Comparison of ENCODE assay signal across 30 cellular contexts in the genomic region with DNA sequence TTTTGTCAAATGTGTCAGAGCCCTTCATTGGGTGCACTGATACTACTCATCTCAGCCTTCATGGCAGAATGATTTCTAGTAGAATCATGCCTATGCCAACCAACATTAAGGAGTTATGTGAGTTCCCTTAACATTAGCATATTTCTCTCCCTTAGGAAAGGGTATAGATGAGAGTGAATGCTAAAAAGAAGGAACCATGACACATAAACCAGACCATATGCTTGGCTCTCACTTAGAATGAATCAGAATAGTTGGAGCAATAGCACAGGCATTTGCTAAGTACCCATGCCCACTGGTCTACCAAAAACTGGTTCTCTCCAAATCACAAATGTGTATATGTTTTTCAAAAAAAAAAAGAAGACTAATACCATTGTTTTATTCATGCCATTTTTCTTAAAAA. TPM values are rescaled to one million over a fixed set of nuclear protein-coding genes. Genes with fewer than 3 reads are reported as not detected.
DNase-seq lines count a peak whose midpoint lies in the region; ATAC-seq and TF ChIP-seq lines count a peak whose summit lies in the region.
"Had no signal": no experiment of that assay in that cellular context is flagged by ENCODE, and none has a peak within 500 bp of the region (broad histone marks: within the 10 kb centered on the region; RNA-seq: fewer than 3 reads in every experiment).

No MANE protein-coding gene starts in this region.

- H3K4me3 Mint-ChIP-seq in activated CD4-positive, alpha-beta T cell treated with anti-CD3 and anti-CD28 coated beads, Interleukin-2, amount 10 ng/mL, durations not matched to agents 7 days and 5 days: no peak overlapping the region
- H3K4me3 Mint-ChIP-seq: activated CD4-positive, alpha-beta T cell treated with anti-CD3 and anti-CD28 coated beads, Interleukin-2, amount 10 ng/mL, durations not matched to agents 24 days and 14 days; activated T-cell treated with anti-CD3 and anti-CD28 coated beads, Interleukin-2, amount 50 U/mL, for 4 hours; CD8-positive, alpha-beta T cell; naive thymus-derived CD4-positive, alpha-beta T cell had no signal

- H3K9me3 ChIP-seq in adipocyte (ENCODE audit: control insufficient read depth, low read length): no peaks in the 10 kb centered on the region
- H3K9me3 ChIP-seq: left ventricle myocardium inferior, SJCRH30, thoracic aorta, uterus had no signal

- peak; percentile 14 for DNase-seq in HFF-Myc (ENCODE audit: extremely low read depth, low read depth)
- peak; percentile 55 for DNase-seq in adipocyte (ENCODE audit: low read depth)
- DNase-seq in fibroblast of mammary gland (ENCODE audit: low read depth): peak; percentile 91
- peak; percentile 42 for DNase-seq in stromal cell of bone marrow (ENCODE audit: low read depth)
- no peak for DNase-seq in NCI-H2196 (lab: John Stamatoyannopoulos, UW; ENCODE audit: unreplicated experiment)
- DNase-seq in activated CD4-positive, alpha-beta T cell treated with anti-CD3 and anti-CD28 coated beads, Interleukin-2, amount 10 ng/mL, durations not matched to agents 7 days and 5 days: no peak
- DNase-seq: activated CD4-positive, alpha-beta T cell treated with anti-CD3 and anti-CD28 coated beads, Interleukin-2, amount 10 ng/mL, durations not matched to agents 24 days and 14 days; activated gamma-delta T cell treated with Interleukin-2 at 50 U/mL for 16 hours; activated T-cell treated with anti-CD3 and anti-CD28 coated beads, Interleukin-2, amount 50 U/mL, for 4 hours; AML-193; brain microvascular endothelial cell; CD8-positive, alpha-beta T cell; DMS 273 treated with DMSO at 0.1 percent for 48 hours; effector memory CD4-positive, alpha-beta T cell; erythroblast; left ventricle myocardium inferior; midbrain; naive thymus-derived CD4-positive, alpha-beta T cell; NCI-H1417; NCI-H2029 treated with DMSO at 0.1 percent for 48 hours; NCI-H226; NCI-H69; SJCRH30; stimulated activated naive CD8-positive, alpha-beta T cell treated with anti-CD3 and anti-CD28 coated beads, Interleukin-15, Interleukin-2, amounts not matched to agents 100 U/mL and 50 U/mL, for 24 hours; uterus had no signal

- H3K4me3 ChIP-seq in HFF-Myc (replicated peaks; ENCODE audit: low read depth, low read length): no peak overlapping the region
- H3K4me3 ChIP-seq in adipocyte (ENCODE audit: low read length): no peak overlapping the region
- H3K4me3 ChIP-seq in fibroblast of mammary gland (ENCODE audit: control insufficient read depth, low read depth, low read length): no peak overlapping the region
- H3K4me3 ChIP-seq: left ventricle myocardium inferior, SJCRH30, thoracic aorta, uterus had no signal

- H3K36me3 ChIP-seq in adipocyte (ENCODE audit: control insufficient read depth, insufficient read depth, low read length, severe bottlenecking): no peaks in the 10 kb centered on the region
- H3K36me3 ChIP-seq: brain microvascular endothelial cell, left ventricle myocardium inferior, SJCRH30, thoracic aorta, uterus had no signal

- CTCF ChIA-PET in activated CD4-positive, alpha-beta T cell treated with anti-CD3 and anti-CD28 coated beads, Interleukin-2, amount 10 ng/mL, durations not matched to agents 7 days and 5 days (lab: Charles Lee): no interaction called here

- H3K9me3 Mint-ChIP-seq in activated CD4-positive, alpha-beta T cell treated with anti-CD3 and anti-CD28 coated beads, Interleukin-2, amount 10 ng/mL, durations not matched to agents 7 days and 5 days: no peaks in the 10 kb centered on the region
- H3K9me3 Mint-ChIP-seq: activated CD4-positive, alpha-beta T cell treated with anti-CD3 and anti-CD28 coated beads, Interleukin-2, amount 10 ng/mL, durations not matched to agents 24 days and 14 days; activated T-cell treated with anti-CD3 and anti-CD28 coated beads, Interleukin-2, amount 50 U/mL, for 4 hours; CD8-positive, alpha-beta T cell had no signal

- peaks cover 24% of the 10 kb centered on the region for H3K4me1 ChIP-seq in adipocyte (ENCODE audit: control insufficient read depth, insufficient read depth, low read length)
- H3K4me1 ChIP-seq: left ventricle myocardium inferior, uterus had no signal

- no peak overlapping the region for H3K9ac ChIP-seq in adipocyte (ENCODE audit: low read length)

- H3K27me3 Mint-ChIP-seq in activated CD4-positive, alpha-beta T cell treated with anti-CD3 and anti-CD28 coated beads, Interleukin-2, amount 10 ng/mL, durations not matched to agents 7 days and 5 days: no peaks in the 10 kb centered on the region
- H3K27me3 Mint-ChIP-seq: activated CD4-positive, alpha-beta T cell treated with anti-CD3 and anti-CD28 coated beads, Interleukin-2, amount 10 ng/mL, durations not matched to agents 24 days and 14 days had no signal

- no peaks in the 10 kb centered on the region for H3K27me3 ChIP-seq in adipocyte (replicated peaks; ENCODE audit: control insufficient read depth, insufficient read depth, low read length)
- H3K27me3 ChIP-seq: brain microvascular endothelial cell, SJCRH30, uterus had no signal

- H3K27ac Mint-ChIP-seq in activated CD4-positive, alpha-beta T cell treated with anti-CD3 and anti-CD28 coated beads, Interleukin-2, amount 10 ng/mL, durations not matched to agents 7 days and 5 days: no peak overlapping the region
- H3K27ac Mint-ChIP-seq: activated CD4-positive, alpha-beta T cell treated with anti-CD3 and anti-CD28 coated beads, Interleukin-2, amount 10 ng/mL, durations not matched to agents 24 days and 14 days; CD8-positive, alpha-beta T cell; naive thymus-derived CD4-positive, alpha-beta T cell had no signal

- no peaks in the 10 kb centered on the region for H3K4me1 Mint-ChIP-seq in activated CD4-positive, alpha-beta T cell treated with anti-CD3 and anti-CD28 coated beads, Interleukin-2, amount 10 ng/mL, durations not matched to agents 7 days and 5 days
- H3K4me1 Mint-ChIP-seq: activated CD4-positive, alpha-beta T cell treated with anti-CD3 and anti-CD28 coated beads, Interleukin-2, amount 10 ng/mL, durations not matched to agents 24 days and 14 days; naive thymus-derived CD4-positive, alpha-beta T cell had no signal

- POLR2A ChIA-PET in activated CD4-positive, alpha-beta T cell treated with anti-CD3 and anti-CD28 coated beads, Interleukin-2, amount 10 ng/mL, durations not matched to agents 7 days and 5 days (lab: Charles Lee): no interaction called here

- H3K36me3 Mint-ChIP-seq in activated CD4-positive, alpha-beta T cell treated with anti-CD3 and anti-CD28 coated beads, Interleukin-2, amount 10 ng/mL, durations not matched to agents 7 days and 5 days (ENCODE audit: low read depth): no peaks in the 10 kb centered on the region
- H3K36me3 Mint-ChIP-seq: CD8-positive, alpha-beta T cell; naive thymus-derived CD4-positive, alpha-beta T cell had no signal

- TF ChIP-seq CTCF in HFF-Myc (IDR thresholded peaks at IDR 0.05; ENCODE audit: low read depth, low read length, missing control alignments) (no peak), fibroblast of mammary gland (conservative IDR thresholded peaks at IDR 0.05; ENCODE audit: control insufficient read depth, insufficient read depth, low read depth, low read length) (no peak)

- ATAC-seq in HG02571 (IDR thresholded peaks at IDR 0.05; ENCODE audit: unreplicated experiment): no peak
- ATAC-seq: activated T-cell treated with anti-CD3 and anti-CD28 coated beads, Interleukin-2, amount 50 U/mL, for 4 hours; CD8-positive, alpha-beta T cell; naive thymus-derived CD4-positive, alpha-beta T cell; stimulated activated naive CD8-positive, alpha-beta T cell treated with anti-CD3 and anti-CD28 coated beads, Interleukin-15, Interleukin-2, amounts not matched to agents 100 U/mL and 50 U/mL, for 24 hours had no signal

RNA-seq across cellular contexts. Expression of a gene that starts 51.1 kb away (rescaled TPM):
- not detected for total RNA-seq in activated CD4-positive, alpha-beta T cell treated with anti-CD3 and anti-CD28 coated beads, Interleukin-2, amount 10 ng/mL, durations not matched to agents 7 days and 5 days
- total RNA-seq: activated CD4-positive, alpha-beta T cell treated with anti-CD3 and anti-CD28 coated beads, Interleukin-2, amount 10 ng/mL, durations not matched to agents 24 days and 14 days; activated T-cell treated with anti-CD3 and anti-CD28 coated beads, Interleukin-2, amount 50 U/mL, for 4 hours; CD8-positive, alpha-beta T cell; MCF 10A; naive thymus-derived CD4-positive, alpha-beta T cell; pulmonary artery endothelial cell; SJCRH30; T-helper 1 cell treated with Interleukin-12 subunit alpha and Interleukin-12 subunit beta and Interleukin-4 antibody, amounts not matched to agents 30 ng/mL and 1 ng/mL, for 36 hours; thoracic aorta; uterus had no signal

Comparison
In these comparisons a context has a peak if more than half of its experiments do, and no peak if none do; other contexts are left out.
1. DNase-seq: peak in HFF-Myc (single experiment), adipocyte (single experiment), fibroblast of mammary gland (single experiment) and stromal cell of bone marrow (single experiment); none in NCI-H2196 (single experiment) and activated CD4-positive, alpha-beta T cell treated with anti-CD3 and anti-CD28 coated beads, Interleukin-2, amount 10 ng/mL, durations not matched to agents 7 days and 5 days (single experiment).